ENCODE assay signal across 8 cellular contexts in genomic region chr6:56954389-56955170, GRCh38. TPM values are rescaled to one million over a fixed set of nuclear protein-coding genes. Genes with fewer than 3 reads are reported as not detected.
A peak's percentile ranks its signal among the peaks of the same experiment; 100 is the strongest.
DNase-seq lines count a peak whose midpoint lies in the region; ATAC-seq and TF ChIP-seq lines count a peak whose summit lies in the region.

BEND6 (plus strand) TSS chr6:56955107; CDS start chr6:56981811, 26,704 bp downstream.

- H3K27me3 ChIP-seq in skeletal muscle satellite cell (ENCODE audit: control insufficient read depth, insufficient read depth, low read length), result no peaks in the 10 kb centered on the region

- H3K9ac ChIP-seq in skeletal muscle satellite cell (ENCODE audit: low read depth, low read length), result peak within 1 kb of the TSS; percentile 84

- H3K9me3 Mint-ChIP-seq in MCF 10A (ENCODE audit: unreplicated experiment), result no peaks in the 10 kb centered on the region

- no peak for TF ChIP-seq CTCF in MCF 10A (IDR thresholded peaks at IDR 0.05; ENCODE audit: unreplicated experiment)

- H3K4me3 Mint-ChIP-seq in MCF 10A (ENCODE audit: unreplicated experiment), result peak within 1 kb of the TSS; percentile 97

- POLR2A ChIA-PET in MCF 10A (lab: Yijun Ruan, JAX), result interaction anchor here (0.5 to 2.7 kb wide), 17 partner anchors 17 to 370 kb away, joined by 3 to 21 read pairs (median 4); partner anchors contain the start of genes PRIM2 and ZNF451

- peaks cover 44% of the 10 kb centered on the region for H3K4me1 ChIP-seq in skeletal muscle satellite cell (ENCODE audit: control insufficient read depth, insufficient read depth, low read length)

- peaks cover 9% of the 10 kb centered on the region for H3K36me3 ChIP-seq in skeletal muscle satellite cell (ENCODE audit: insufficient read depth, low read length)

- DNase-seq in GDM1 (lab: John Stamatoyannopoulos, UW), result peak; percentile 74
- peak; percentile 58 for DNase-seq in SK-MEL-5 (ENCODE audit: low read depth, low spot score)
- DNase-seq in MCF 10A (ENCODE audit: unreplicated experiment), result peak; percentile 63
- peak; percentile 78 for DNase-seq in iPS-NIHi7 (ENCODE audit: extremely low spot score)
- DNase-seq in activated CD4-positive, CD25-positive, alpha-beta regulatory T cell treated with anti-CD3 and anti-CD28 coated beads, Interleukin-2, amount 50 U/mL, for 72 hours, result no peak

- CTCF ChIA-PET in MCF 10A (lab: Yijun Ruan, JAX), result interaction anchor here (0.6 to 15.8 kb wide), 24 partner anchors 9 to 370 kb away, joined by 3 to 154 read pairs (median 4); partner anchors contain the start of genes KIAA1586 and PRIM2

- in situ Hi-C loops in SK-MEL-5 (cut with HindIII; ENCODE audit: low pct_unique_long_range_greater_than_20kb, low sequenced_read_pairs), result no loop called here

- H3K4me3 ChIP-seq in skeletal muscle satellite cell (ENCODE audit: low read length), result peak within 1 kb of the TSS; percentile 86

- no TSS peak for BruUV-seq in MCF 10A (replicated peaks; lab: Mats Ljungman, UMichigan)

- no peaks in the 10 kb centered on the region for H3K36me3 Mint-ChIP-seq in MCF 10A (ENCODE audit: insufficient read depth, unreplicated experiment)

- no peaks in the 10 kb centered on the region for H3K27me3 Mint-ChIP-seq in MCF 10A (ENCODE audit: insufficient read depth, unreplicated experiment)

- no peaks in the 10 kb centered on the region for H3K9me3 ChIP-seq in skeletal muscle satellite cell (replicated peaks; ENCODE audit: low read length)

- ATAC-seq in GM21360 (IDR thresholded peaks at IDR 0.05; ENCODE audit: unreplicated experiment), result peak; percentile 39
- peak; percentile 22 for ATAC-seq in HG03565 (IDR thresholded peaks at IDR 0.05; ENCODE audit: unreplicated experiment)

- H3K27ac Mint-ChIP-seq in MCF 10A (ENCODE audit: low read depth, unreplicated experiment), result peak within 1 kb of the TSS; percentile 95

- intact Hi-C loops in MCF 10A (cut with micrococcal nuclease), result loop anchor here (1.0 to 10.0 kb wide), 6 partner anchors 16 to 362 kb away; no protein-coding TSS in a partner anchor

- H3K4me2 ChIP-seq in skeletal muscle satellite cell (ENCODE audit: low read length), result peak within 1 kb of the TSS; percentile 93

- H3K4me1 Mint-ChIP-seq in MCF 10A (ENCODE audit: insufficient read depth, unreplicated experiment), result peaks cover 13% of the 10 kb centered on the region

RNA-seq across cellular contexts. Expression of gene BEND6, which starts in this region (rescaled TPM):
- total RNA-seq in SK-MEL-5 (2014; rRNA removed; shearing (Covaris generic)), result 0.59 and 0.63 TPM in 2 replicates
- 0.38 and 0.63 TPM in 2 replicates for polyA plus RNA-seq in SK-MEL-5 (2015; cell fraction: cytosol; rRNA removed)
- polyA plus RNA-seq in SK-MEL-5 (2015; cell fraction: nucleus; rRNA removed), result 0.24 and 3.7 TPM in 2 replicates
- total RNA-seq in MCF 10A (2022), result 2.1 and 4.2 TPM in 2 replicates
- 7.9 and 8.3 TPM in 2 replicates for total RNA-seq in skeletal muscle satellite cell (2012; rRNA removed)
